ENCODE assay signal across 18 cellular contexts in the genomic region with DNA sequence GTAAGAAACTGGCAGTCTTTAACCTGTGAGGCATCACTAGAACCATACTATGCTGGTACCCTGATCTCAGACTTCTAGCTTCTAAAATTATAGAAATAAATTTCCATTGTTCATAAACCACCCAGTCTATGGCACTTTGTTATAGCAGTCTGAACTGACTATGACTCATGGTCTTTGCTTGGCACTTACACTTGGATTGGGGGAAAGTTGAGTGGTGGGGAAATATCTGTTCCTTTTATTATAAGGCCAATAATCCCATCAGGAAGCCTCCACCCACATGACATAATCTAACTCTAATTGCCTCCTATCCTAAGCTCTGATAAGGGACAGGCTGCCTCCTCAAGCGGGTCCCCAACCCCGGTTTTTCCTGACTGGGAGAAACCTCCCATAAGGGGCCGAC.
"Had no signal": no experiment of that assay in that cellular context is flagged by ENCODE, and none has a peak within 500 bp of the region (broad histone marks: within the 10 kb centered on the region; RNA-seq: fewer than 3 reads in every experiment).

No MANE protein-coding gene starts in this region.

- H3K4me1 ChIP-seq: colonic mucosa, lower lobe of right lung, parathyroid adenoma had no signal

- H3K36me3 ChIP-seq: colonic mucosa, lower lobe of right lung, WERI-Rb-1 had no signal

- H3K27ac ChIP-seq: colonic mucosa, lower lobe of right lung, parathyroid adenoma, WERI-Rb-1 had no signal

- DNase-seq: activated CD4-positive, alpha-beta T cell treated with anti-CD3 and anti-CD28 coated beads for 1 hour; activated CD8-positive, alpha-beta memory T cell treated with anti-CD3 and anti-CD28 coated beads for 24 hours; activated CD8-positive, alpha-beta memory T cell treated with anti-CD3 and anti-CD28 coated beads, Interleukin-2, amount 50 U/mL, for 48 hours; activated effector memory CD4-positive, alpha-beta T cell treated with Interleukin-2 at 50 U/mL for 16 hours; activated naive CD4-positive, alpha-beta T cell treated with anti-CD3 and anti-CD28 coated beads, Interleukin-2, amount 10 ng/mL, durations not matched to agents 7 days and 5 days; activated T-cell treated with anti-CD3 and anti-CD28 coated beads, Interleukin-2, amount 50 U/mL, for 48 hours; aorta; colonic mucosa; endodermal cell; glutamatergic neuron; hippocampal formation; left cardiac atrium; lower lobe of right lung; stimulated activated naive B cell treated with anti-CD40 and anti-IgM and Interleukin-4, amounts not matched to agents 10 μg/mL and 1 μg/mL and 100 μg/mL, for 72 hours; WERI-Rb-1 had no signal

- H3K27me3 ChIP-seq: colonic mucosa had no signal

- H3K9me3 ChIP-seq: colonic mucosa, lower lobe of right lung had no signal

- H3K27ac Mint-ChIP-seq: activated naive CD4-positive, alpha-beta T cell treated with anti-CD3 and anti-CD28 coated beads, Interleukin-2, amount 10 ng/mL, durations not matched to agents 7 days and 5 days; endodermal cell; nephron; stimulated activated naive B cell treated with anti-CD40 and anti-IgM and Interleukin-4, amounts not matched to agents 10 μg/mL and 1 μg/mL and 100 μg/mL, for 72 hours had no signal

- ATAC-seq: left cardiac atrium; lower lobe of right lung; stimulated activated naive B cell treated with anti-CD40 and anti-IgM and Interleukin-4, amounts not matched to agents 10 μg/mL and 1 μg/mL and 100 μg/mL, for 72 hours had no signal

- H3K4me3 Mint-ChIP-seq: activated naive CD4-positive, alpha-beta T cell treated with anti-CD3 and anti-CD28 coated beads, Interleukin-2, amount 10 ng/mL, durations not matched to agents 7 days and 5 days; central memory CD8-positive, alpha-beta T cell; endodermal cell; nephron; stimulated activated naive B cell treated with anti-CD40 and anti-IgM and Interleukin-4, amounts not matched to agents 10 μg/mL and 1 μg/mL and 100 μg/mL, for 72 hours had no signal

- H3K36me3 Mint-ChIP-seq: activated naive CD4-positive, alpha-beta T cell treated with anti-CD3 and anti-CD28 coated beads, Interleukin-2, amount 10 ng/mL, durations not matched to agents 7 days and 5 days; stimulated activated naive B cell treated with anti-CD40 and anti-IgM and Interleukin-4, amounts not matched to agents 10 μg/mL and 1 μg/mL and 100 μg/mL, for 72 hours had no signal

- H3K4me3 ChIP-seq: colonic mucosa, lower lobe of right lung had no signal

- H3K4me1 Mint-ChIP-seq: activated naive CD4-positive, alpha-beta T cell treated with anti-CD3 and anti-CD28 coated beads, Interleukin-2, amount 10 ng/mL, durations not matched to agents 7 days and 5 days; central memory CD8-positive, alpha-beta T cell; endodermal cell; nephron; stimulated activated naive B cell treated with anti-CD40 and anti-IgM and Interleukin-4, amounts not matched to agents 10 μg/mL and 1 μg/mL and 100 μg/mL, for 72 hours had no signal

- H3K9me3 Mint-ChIP-seq: activated naive CD4-positive, alpha-beta T cell treated with anti-CD3 and anti-CD28 coated beads, Interleukin-2, amount 10 ng/mL, durations not matched to agents 7 days and 5 days; central memory CD8-positive, alpha-beta T cell had no signal

- H3K27me3 Mint-ChIP-seq: stimulated activated naive B cell treated with anti-CD40 and anti-IgM and Interleukin-4, amounts not matched to agents 10 μg/mL and 1 μg/mL and 100 μg/mL, for 72 hours had no signal
